In genomic region chr7:96414931-96415292, GRCh38 we compare ENCODE assay signal across 8 cellular contexts.
DNase-seq lines count a peak whose midpoint lies in the region; ATAC-seq and TF ChIP-seq lines count a peak whose summit lies in the region.

No MANE protein-coding gene starts in this region.

- in situ Hi-C loops in gastrocnemius medialis (cut with MboI; ENCODE audit: low sequenced_read_pairs in 4 of 4), result no loop called here

- peaks cover 0 to 17% of the 10 kb centered on the region in 2 donors for H3K4me1 ChIP-seq in gastrocnemius medialis

- peak; percentile 68 for TF ChIP-seq CTCF in AG10803 (conservative IDR thresholded peaks at IDR 0.05; ENCODE audit: low read length)
- peak in 3 of 5 experiments; percentile 13 to 43 (median 29) for TF ChIP-seq CTCF in gastrocnemius medialis (IDR thresholded peaks at IDR 0.05 in 4 of 5, conservative IDR thresholded peaks at IDR 0.05 in 1 of 5)

- TF ChIP-seq POLR2A in gastrocnemius medialis (IDR thresholded peaks at IDR 0.05), result no peak

- H3K9me3 ChIP-seq in gastrocnemius medialis, result no peaks in the 10 kb centered on the region

- H3K27ac Mint-ChIP-seq in activated T-helper 17 cell treated with anti-CD3 and anti-CD28 coated beads, Interleukin-2, amount 50 U/mL, for 72 hours, result no peak overlapping the region

- H3K4me3 ChIP-seq in AG10803 (ENCODE audit: low read length) (no peak overlapping the region), gastrocnemius medialis (no peak overlapping the region)

- H3K9me3 Mint-ChIP-seq in activated T-helper 17 cell treated with anti-CD3 and anti-CD28 coated beads, Interleukin-2, amount 50 U/mL, for 72 hours, result no peaks in the 10 kb centered on the region

- no peak overlapping the region for H3K4me3 Mint-ChIP-seq in activated T-helper 17 cell treated with anti-CD3 and anti-CD28 coated beads, Interleukin-2, amount 50 U/mL, for 72 hours

- intact Hi-C loops in left cardiac atrium (cut with DNase I) (loop anchor here (2.0 to 10.0 kb wide), 4 partner anchors 290 to 612 kb away; partner anchors contain the start of genes DLX5 (in 1 of the 2) and SEM1 (in 1 of the 2)), gastrocnemius medialis (cut with DNase I; ENCODE audit: low total_unique reads) (no loop called here)

- H3K27me3 ChIP-seq in gastrocnemius medialis, result no peaks in the 10 kb centered on the region

- no peaks in the 10 kb centered on the region for H3K4me1 Mint-ChIP-seq in activated T-helper 17 cell treated with anti-CD3 and anti-CD28 coated beads, Interleukin-2, amount 50 U/mL, for 72 hours

- H3K36me3 Mint-ChIP-seq in activated T-helper 17 cell treated with anti-CD3 and anti-CD28 coated beads, Interleukin-2, amount 50 U/mL, for 72 hours (ENCODE audit: low read depth), result no peaks in the 10 kb centered on the region

- ATAC-seq in GM18502 (IDR thresholded peaks at IDR 0.05; ENCODE audit: poor library complexity, unreplicated experiment), result peak; percentile 90
- peak; percentile 75 for ATAC-seq in HG03442 (IDR thresholded peaks at IDR 0.05; ENCODE audit: unreplicated experiment)
- ATAC-seq in activated T-helper 17 cell treated with anti-CD3 and anti-CD28 coated beads, Interleukin-2, amount 50 U/mL, for 72 hours (replicated peaks), result peak; percentile 65
- ATAC-seq in left cardiac atrium, result peak; percentile 63 to 82
- ATAC-seq in gastrocnemius medialis, result no peak

- DNase-seq in AG10803 (ENCODE audit: low read depth) (peak; percentile 35), NCI-H69 (lab: John Stamatoyannopoulos, UW) (peak; percentile 91), left cardiac atrium (peak; percentile 22), gastrocnemius medialis (no peak), DMS79 (lab: John Stamatoyannopoulos, UW) (no peak)

- no peak overlapping the region for H3K27ac ChIP-seq in gastrocnemius medialis

- H3K36me3 ChIP-seq in gastrocnemius medialis, result no peaks in the 10 kb centered on the region

- H3K27me3 Mint-ChIP-seq in activated T-helper 17 cell treated with anti-CD3 and anti-CD28 coated beads, Interleukin-2, amount 50 U/mL, for 72 hours, result peaks cover 9% of the 10 kb centered on the region

Comparison
In these comparisons a context has a peak if more than half of its experiments do, and no peak if none do; other contexts are left out.
1. DNase-seq: peak in AG10803 (single experiment), NCI-H69 (single experiment) and left cardiac atrium (single experiment); none in gastrocnemius medialis (0 of 2) and DMS79 (single experiment).
2. ATAC-seq: peak in GM18502 (single experiment), HG03442 (single experiment), activated T-helper 17 cell treated with anti-CD3 and anti-CD28 coated beads, Interleukin-2, amount 50 U/mL, for 72 hours (single experiment) and left cardiac atrium (2 of 2); none in gastrocnemius medialis (0 of 2).